ENCODE assay signal across 8 cellular contexts in the genomic region with DNA sequence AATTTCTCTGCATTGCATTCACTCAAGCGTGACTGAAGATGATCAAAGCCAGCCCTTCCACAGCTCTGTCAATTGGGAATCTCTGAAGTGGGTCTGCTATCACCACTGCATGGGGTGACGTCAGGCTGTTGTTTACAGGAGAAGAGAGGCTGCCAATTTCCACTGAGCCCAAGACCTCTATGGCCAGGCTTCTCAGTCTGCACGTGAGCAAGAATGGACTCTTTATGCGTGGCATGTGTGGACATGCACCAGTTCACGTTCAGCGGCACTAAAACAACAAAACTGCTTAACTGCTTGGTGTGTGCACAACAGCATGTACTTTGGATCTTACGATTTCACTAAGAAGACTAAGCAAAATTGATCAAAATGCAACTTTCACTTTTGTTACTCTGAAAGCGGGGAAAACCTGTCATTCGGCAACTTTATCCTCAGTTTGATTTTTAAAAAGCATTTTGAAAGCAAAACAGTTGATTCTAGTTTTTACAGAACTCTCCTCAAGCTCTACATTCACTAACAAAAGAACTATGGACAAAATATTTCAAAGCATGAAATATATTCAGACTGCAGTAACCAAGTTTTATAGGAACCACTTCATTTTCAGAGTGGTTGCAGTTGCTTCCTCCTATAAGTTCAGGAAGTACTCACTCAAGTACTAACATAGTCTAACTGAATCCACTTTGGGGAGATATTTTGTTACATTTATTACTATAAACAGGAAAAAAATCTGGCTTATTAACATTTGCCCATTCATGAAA.
DNase-seq lines count a peak whose midpoint lies in the region; ATAC-seq and TF ChIP-seq lines count a peak whose summit lies in the region.

No MANE protein-coding gene starts in this region.

- H3K27me3 ChIP-seq in muscle layer of duodenum (ENCODE audit: low read depth, low read length) (no peaks in the 10 kb centered on the region), tibial artery (no peaks in the 10 kb centered on the region)

- POLR2A ChIA-PET in AG04449 (lab: Yijun Ruan, JAX) = no interaction called here

- H3K4me1 ChIP-seq in muscle layer of duodenum (ENCODE audit: control insufficient read depth in 1 of 2, insufficient read depth in 2 of 2, low read length in 2 of 2) = peaks cover 24 to 29% of the 10 kb centered on the region in 2 donors
- peaks cover 0 to 48% (median 9%) of the 10 kb centered on the region in 4 donors for H3K4me1 ChIP-seq in tibial artery

- peak; percentile 18 for TF ChIP-seq POLR2A in GM18951 (IDR thresholded peaks at IDR 0.05; ENCODE audit: extremely low read depth, insufficient read depth, insufficient read length)

- DNase-seq in AG04449 (ENCODE audit: low read depth, low spot score) (no peak), NCI-H345 (lab: John Stamatoyannopoulos, UW) (peak; percentile 88), epithelial cell of proximal tubule (ENCODE audit: low read depth) (peak; percentile 47), tibial artery (peak; percentile 85 to 86)
- peak; percentile 77 for DNase-seq in activated CD8-positive, alpha-beta memory T cell treated with anti-CD3 and anti-CD28 coated beads for 24 hours

- TF ChIP-seq CTCF in AG04449 (IDR thresholded peaks at IDR 0.05; ENCODE audit: insufficient read depth, low read length, missing control alignments) = no peak
- TF ChIP-seq CTCF in epithelial cell of proximal tubule (conservative IDR thresholded peaks at IDR 0.05; ENCODE audit: low read depth, low read length) = no peak
- no peak for TF ChIP-seq CTCF in tibial artery (IDR thresholded peaks at IDR 0.05)

- H3K36me3 ChIP-seq in muscle layer of duodenum (ENCODE audit: control insufficient read depth in 1 of 2, insufficient read depth in 2 of 2, low read length in 2 of 2) (no peaks in the 10 kb centered on the region), tibial artery (no peaks in the 10 kb centered on the region)

- ATAC-seq in GM19324 (IDR thresholded peaks at IDR 0.05; ENCODE audit: low FRiP score, unreplicated experiment) = no peak

- H3K9me3 ChIP-seq in muscle layer of duodenum (ENCODE audit: control insufficient read depth in 1 of 2, low read length in 2 of 2) = no peaks in the 10 kb centered on the region
- H3K9me3 ChIP-seq in tibial artery = no peaks in the 10 kb centered on the region

- CTCF ChIA-PET in AG04449 (lab: Yijun Ruan, JAX) = no interaction called here

- in situ Hi-C loops in GM18951 (cut with MboI; ENCODE audit: low sequenced_read_pairs, unreplicated experiment) = no loop called here

- H3K4me3 ChIP-seq in AG04449 (ENCODE audit: low read depth, low read length) (peak overlapping the region; percentile 23; the same call in 1 of the 2 replicates), epithelial cell of proximal tubule (ENCODE audit: low read depth, low read length) (peak overlapping the region; percentile 49), muscle layer of duodenum (ENCODE audit: low read depth in 1 of 2, low read length in 2 of 2) (peak overlapping the region; percentile 62 to 65), tibial artery (peak overlapping the region; percentile 44 to 50)

- intact Hi-C loops in tibial artery (cut with DNase I; ENCODE audit: low total_unique reads) = no loop called here

- H3K27ac ChIP-seq in muscle layer of duodenum (ENCODE audit: low read length) = peak overlapping the region; percentile 75
- H3K27ac ChIP-seq in tibial artery = peak overlapping the region; percentile 46 to 68
